In the genomic region with DNA sequence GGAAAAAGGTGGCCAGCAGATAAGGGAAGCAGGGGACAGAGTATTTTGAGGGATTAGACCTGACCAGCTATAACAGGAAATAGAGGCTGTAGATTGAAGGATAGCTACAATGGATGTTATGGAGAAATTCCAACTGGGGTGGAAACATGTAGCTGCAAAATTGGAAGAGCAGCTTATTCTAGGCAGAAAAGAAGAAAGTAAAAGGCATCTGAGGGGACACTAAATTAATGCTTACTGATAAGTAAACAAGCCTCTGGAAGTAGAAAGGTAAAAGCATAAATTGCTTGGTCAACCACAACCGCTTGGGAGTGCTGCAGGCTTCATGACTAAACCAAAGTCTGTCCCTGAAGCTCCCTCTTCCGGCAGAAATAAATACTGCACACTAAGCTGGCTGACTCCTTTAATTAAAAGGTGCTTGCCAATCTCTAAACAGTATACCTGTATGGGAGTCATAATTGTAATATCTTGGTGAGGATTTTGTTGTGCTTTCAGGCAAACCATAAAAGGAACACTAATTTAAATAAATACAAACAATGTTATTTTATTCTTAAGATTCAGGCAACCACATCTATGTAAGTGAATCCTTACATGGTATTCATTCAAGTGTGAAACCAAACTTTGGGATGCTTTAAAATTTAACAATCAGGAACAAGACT, we compare ENCODE assay signal across 8 cellular contexts. TPM values are rescaled to one million over a fixed set of nuclear protein-coding genes. Genes with fewer than 3 reads are reported as not detected.
DNase-seq lines count a peak whose midpoint lies in the region; ATAC-seq, FAIRE-seq and TF ChIP-seq lines count a peak whose summit lies in the region.

No MANE protein-coding gene starts in this region.

- ATAC-seq in GM21737 (IDR thresholded peaks at IDR 0.05; ENCODE audit: unreplicated experiment): peak; percentile 49

- DNase-seq in D341Med (ENCODE audit: low spot score) (peak; percentile 81), MG63 (peak; percentile 77), frontal cortex (ENCODE audit: low spot score in 2 of 2) (peak; percentile 58 to 72), progenitor cell of endocrine pancreas (ENCODE audit: low spot score, unreplicated experiment) (peak; percentile 82), NCI-H2029 treated with DMSO at 0.1 percent for 48 hours (lab: John Stamatoyannopoulos, UW) (no peak)
- peak; percentile 86 for DNase-seq in activated T-helper 1 cell treated with anti-CD3 and anti-CD28 coated beads, Interleukin-12 subunit alpha, Interleukin-12 subunit beta, Interleukin-2, Interleukin-4 antibody, amounts not matched to agents 30 ng/mL and 10 ng/mL and 1 ng/mL, durations not matched to agents 14 hours and 24 hours and 36 hours (ENCODE audit: low spot score)
- no peak for DNase-seq in effector CD8-positive, alpha-beta T cell (lab: John Stamatoyannopoulos, UW)

- TF ChIP-seq CTCF in progenitor cell of endocrine pancreas (IDR thresholded peaks at IDR 0.05; ENCODE audit: unreplicated experiment): peak; percentile 98

- peak overlapping the region; percentile 1 for H3K27ac Mint-ChIP-seq in activated T-helper 1 cell treated with anti-CD3 and anti-CD28 coated beads, Interleukin-12 subunit alpha, Interleukin-12 subunit beta, Interleukin-2, Interleukin-4 antibody, amounts not matched to agents 30 ng/mL and 10 ng/mL and 1 ng/mL, durations not matched to agents 14 hours and 24 hours and 36 hours
- H3K27ac Mint-ChIP-seq in progenitor cell of endocrine pancreas: no peak overlapping the region

- H3K4me1 Mint-ChIP-seq in activated T-helper 1 cell treated with anti-CD3 and anti-CD28 coated beads, Interleukin-12 subunit alpha, Interleukin-12 subunit beta, Interleukin-2, Interleukin-4 antibody, amounts not matched to agents 30 ng/mL and 10 ng/mL and 1 ng/mL, durations not matched to agents 14 hours and 24 hours and 36 hours (ENCODE audit: low read depth): peaks cover 36% of the 10 kb centered on the region
- peaks cover 20% of the 10 kb centered on the region for H3K4me1 Mint-ChIP-seq in progenitor cell of endocrine pancreas (ENCODE audit: low read depth)

- H3K9me3 ChIP-seq in MG63: no peaks in the 10 kb centered on the region

- H3K4me3 Mint-ChIP-seq in activated T-helper 1 cell treated with anti-CD3 and anti-CD28 coated beads, Interleukin-12 subunit alpha, Interleukin-12 subunit beta, Interleukin-2, Interleukin-4 antibody, amounts not matched to agents 30 ng/mL and 10 ng/mL and 1 ng/mL, durations not matched to agents 14 hours and 24 hours and 36 hours: no peak overlapping the region
- H3K4me3 Mint-ChIP-seq in progenitor cell of endocrine pancreas (ENCODE audit: low read depth): no peak overlapping the region

- peaks cover 8% of the 10 kb centered on the region for H3K36me3 ChIP-seq in MG63

- no peaks in the 10 kb centered on the region for H3K27me3 ChIP-seq in MG63

- FAIRE-seq in frontal cortex (lab: Jason Lieb, UNC): peak; percentile 19

- no peaks in the 10 kb centered on the region for H3K27me3 Mint-ChIP-seq in activated T-helper 1 cell treated with anti-CD3 and anti-CD28 coated beads, Interleukin-12 subunit alpha, Interleukin-12 subunit beta, Interleukin-2, Interleukin-4 antibody, amounts not matched to agents 30 ng/mL and 10 ng/mL and 1 ng/mL, durations not matched to agents 14 hours and 24 hours and 36 hours (ENCODE audit: insufficient read depth)
- H3K27me3 Mint-ChIP-seq in progenitor cell of endocrine pancreas: no peaks in the 10 kb centered on the region

- peaks cover 20% of the 10 kb centered on the region for H3K36me3 Mint-ChIP-seq in activated T-helper 1 cell treated with anti-CD3 and anti-CD28 coated beads, Interleukin-12 subunit alpha, Interleukin-12 subunit beta, Interleukin-2, Interleukin-4 antibody, amounts not matched to agents 30 ng/mL and 10 ng/mL and 1 ng/mL, durations not matched to agents 14 hours and 24 hours and 36 hours (ENCODE audit: low read depth)
- peaks cover 14% of the 10 kb centered on the region for H3K36me3 Mint-ChIP-seq in progenitor cell of endocrine pancreas (ENCODE audit: insufficient read depth)

- no peaks in the 10 kb centered on the region for H3K9me3 Mint-ChIP-seq in activated T-helper 1 cell treated with anti-CD3 and anti-CD28 coated beads, Interleukin-12 subunit alpha, Interleukin-12 subunit beta, Interleukin-2, Interleukin-4 antibody, amounts not matched to agents 30 ng/mL and 10 ng/mL and 1 ng/mL, durations not matched to agents 14 hours and 24 hours and 36 hours
- H3K9me3 Mint-ChIP-seq in progenitor cell of endocrine pancreas (ENCODE audit: low read depth): no peaks in the 10 kb centered on the region

- intact Hi-C loops in activated T-helper 1 cell treated with anti-CD3 and anti-CD28 coated beads, Interleukin-12 subunit alpha, Interleukin-12 subunit beta, Interleukin-2, Interleukin-4 antibody, amounts not matched to agents 30 ng/mL and 10 ng/mL and 1 ng/mL, durations not matched to agents 14 hours and 24 hours and 36 hours (cut with micrococcal nuclease): loop anchor here (1.0 to 5.0 kb wide), 8 partner anchors 15 to 870 kb away; a partner anchor contains a TSS

- H3K4me3 ChIP-seq in MG63: no peak overlapping the region

RNA-seq across cellular contexts. Expression of a gene that starts 7.7 kb away (rescaled TPM):
- total RNA-seq in MG63 (2014; rRNA removed; shearing (Covaris generic); ENCODE audit: low replicate concordance): 1,042 and 1,166 TPM in 2 replicates
- total RNA-seq in activated T-helper 1 cell treated with anti-CD3 and anti-CD28 coated beads, Interleukin-12 subunit alpha, Interleukin-12 subunit beta, Interleukin-2, Interleukin-4 antibody, amounts not matched to agents 30 ng/mL and 10 ng/mL and 1 ng/mL, durations not matched to agents 14 hours and 24 hours and 36 hours: 883 and 899 TPM in 2 replicates
- total RNA-seq in frontal cortex (1,522 TPM), progenitor cell of endocrine pancreas (630 and 645 TPM in 2 replicates)

RNA-seq across cellular contexts. Expression of a gene that starts 43.1 kb away (rescaled TPM):
- 35.4 and 66.8 TPM in 2 replicates for total RNA-seq in MG63 (2014; rRNA removed; shearing (Covaris generic); ENCODE audit: low replicate concordance)
- total RNA-seq in activated T-helper 1 cell treated with anti-CD3 and anti-CD28 coated beads, Interleukin-12 subunit alpha, Interleukin-12 subunit beta, Interleukin-2, Interleukin-4 antibody, amounts not matched to agents 30 ng/mL and 10 ng/mL and 1 ng/mL, durations not matched to agents 14 hours and 24 hours and 36 hours: 17.9 and 18.5 TPM in 2 replicates
- total RNA-seq in frontal cortex (8.6 TPM), progenitor cell of endocrine pancreas (20.6 and 21.5 TPM in 2 replicates)

Comparison
In these comparisons a context has a peak if more than half of its experiments do, and no peak if none do; other contexts are left out.
1. DNase-seq: peak in D341Med (single experiment), MG63 (single experiment), activated T-helper 1 cell treated with anti-CD3 and anti-CD28 coated beads, Interleukin-12 subunit alpha, Interleukin-12 subunit beta, Interleukin-2, Interleukin-4 antibody, amounts not matched to agents 30 ng/mL and 10 ng/mL and 1 ng/mL, durations not matched to agents 14 hours and 24 hours and 36 hours (single experiment), frontal cortex (2 of 2) and progenitor cell of endocrine pancreas (single experiment); none in effector CD8-positive, alpha-beta T cell (single experiment) and NCI-H2029 treated with DMSO at 0.1 percent for 48 hours (single experiment).